12 cellular contexts compared by ENCODE assay signal in genomic region chr13:97810152-97810551, GRCh38.
DNase-seq lines count a peak whose midpoint lies in the region; ATAC-seq and TF ChIP-seq lines count a peak whose summit lies in the region.
"Had no signal": no experiment of that assay in that cellular context is flagged by ENCODE, and none has a peak within 500 bp of the region (broad histone marks: within the 10 kb centered on the region; RNA-seq: fewer than 3 reads in every experiment).

No MANE protein-coding gene starts in this region.

- H2AFZ ChIP-seq in OCI-LY1 (ENCODE audit: low read length), result no peak overlapping the region

- no peaks in the 10 kb centered on the region for H3K4me1 Mint-ChIP-seq in naive thymus-derived CD8-positive, alpha-beta T cell

- no peaks in the 10 kb centered on the region for H3F3A ChIP-seq in OCI-LY1 (ENCODE audit: insufficient read depth, low read length)

- H3K4me1 ChIP-seq in OCI-LY1 (ENCODE audit: insufficient read depth, low read length, severe bottlenecking), result no peaks in the 10 kb centered on the region
- H3K4me1 ChIP-seq in tibial nerve, result no peaks in the 10 kb centered on the region
- H3K4me1 ChIP-seq: SJCRH30 had no signal

- H3K9me3 ChIP-seq in OCI-LY1 (ENCODE audit: low read length), result no peaks in the 10 kb centered on the region
- H3K9me3 ChIP-seq in tibial nerve, result peaks cover 0 to 7% (median 0%) of the 10 kb centered on the region in 4 donors
- H3K9me3 ChIP-seq: SJCRH30 had no signal

- no peak overlapping the region for H3K27ac ChIP-seq in OCI-LY1 (ENCODE audit: low read depth, low read length, poor library complexity, severe bottlenecking)
- no peak overlapping the region for H3K27ac ChIP-seq in tibial nerve
- H3K27ac ChIP-seq: SJCRH30 had no signal

- H3K4me2 ChIP-seq in OCI-LY1 (ENCODE audit: low read length), result no peak overlapping the region

- no peak overlapping the region for H3K4me3 ChIP-seq in OCI-LY1 (ENCODE audit: low read depth, low read length, poor library complexity, severe bottlenecking)
- no peak overlapping the region for H3K4me3 ChIP-seq in fibroblast of pulmonary artery (replicated peaks; ENCODE audit: low read depth, low read length)
- no peak overlapping the region for H3K4me3 ChIP-seq in tibial nerve
- H3K4me3 ChIP-seq: SJCRH30 had no signal

- H3K27me3 Mint-ChIP-seq in naive thymus-derived CD8-positive, alpha-beta T cell, result peaks cover 8 to 46% (median 23%) of the 10 kb centered on the region in 5 donors

- peak; percentile 40 to 48 for DNase-seq in SHP77 (lab: John Stamatoyannopoulos, UW)
- DNase-seq in SHP77 treated with DMSO at 0.1 percent for 48 hours (lab: John Stamatoyannopoulos, UW), result no peak
- peak; percentile 50 for DNase-seq in fibroblast of pulmonary artery (ENCODE audit: low read depth)
- DNase-seq in tibial nerve (ENCODE audit: low spot score in 2 of 2), result peak in 1 of 2 donors; percentile 11
- no peak for DNase-seq in HK-2 (ENCODE audit: unreplicated experiment)
- no peak for DNase-seq in naive thymus-derived CD8-positive, alpha-beta T cell
- DNase-seq: aorta; CD8-positive, alpha-beta T cell; nucleus accumbens had no signal

- peaks cover 0 to 17% (median 0%) of the 10 kb centered on the region in 9 donors for H3K9me3 Mint-ChIP-seq in naive thymus-derived CD8-positive, alpha-beta T cell
- H3K9me3 Mint-ChIP-seq: CD8-positive, alpha-beta T cell had no signal

- no peaks in the 10 kb centered on the region for H4K20me1 ChIP-seq in OCI-LY1 (ENCODE audit: insufficient read depth, low read length)

- no peak overlapping the region for H3K27ac Mint-ChIP-seq in naive thymus-derived CD8-positive, alpha-beta T cell
- H3K27ac Mint-ChIP-seq: CD8-positive, alpha-beta T cell had no signal

- no peak for TF ChIP-seq EP300 in tibial nerve (IDR thresholded peaks at IDR 0.05)

- POLR2A ChIA-PET in naive thymus-derived CD8-positive, alpha-beta T cell (lab: Charles Lee), result no interaction called here

- no peak for ATAC-seq in HG02970 (IDR thresholded peaks at IDR 0.05; ENCODE audit: low FRiP score, unreplicated experiment)
- ATAC-seq in naive thymus-derived CD8-positive, alpha-beta T cell, result no peak
- ATAC-seq: CD8-positive, alpha-beta T cell had no signal

- 16 to 17% methylated on average over 3 of the region's 3 CpGs for WGBS in tibial nerve, 2 donors

- H3K9me2 ChIP-seq in OCI-LY1 (ENCODE audit: low read depth, low read length), result no peaks in the 10 kb centered on the region

- no peaks in the 10 kb centered on the region; the same call in 1 of the 2 replicates for H3K27me3 ChIP-seq in OCI-LY1 (ENCODE audit: insufficient read depth, low read length)
- H3K27me3 ChIP-seq in tibial nerve, result no peaks in the 10 kb centered on the region
- H3K27me3 ChIP-seq: SJCRH30 had no signal

- H3K4me3 Mint-ChIP-seq in naive thymus-derived CD8-positive, alpha-beta T cell, result no peak overlapping the region
- H3K4me3 Mint-ChIP-seq: CD8-positive, alpha-beta T cell had no signal

- H3K36me3 ChIP-seq in OCI-LY1 (ENCODE audit: insufficient read depth, low read length), result no peaks in the 10 kb centered on the region
- H3K36me3 ChIP-seq in tibial nerve, result no peaks in the 10 kb centered on the region
- H3K36me3 ChIP-seq: SJCRH30 had no signal

- no peak overlapping the region for H3K9ac ChIP-seq in OCI-LY1 (ENCODE audit: low read length)

- TF ChIP-seq CTCF in OCI-LY1 (IDR thresholded peaks at IDR 0.05; ENCODE audit: low read length), result peak; percentile 55
- TF ChIP-seq CTCF in fibroblast of pulmonary artery (IDR thresholded peaks at IDR 0.05; ENCODE audit: low read length, missing control alignments), result peak; percentile 64
- peak in 3 of 5 experiments; percentile 27 to 51 (median 39) for TF ChIP-seq CTCF in tibial nerve (IDR thresholded peaks at IDR 0.05)

- no peaks in the 10 kb centered on the region for H3K36me3 Mint-ChIP-seq in naive thymus-derived CD8-positive, alpha-beta T cell
- H3K36me3 Mint-ChIP-seq: CD8-positive, alpha-beta T cell had no signal

- H3K79me2 ChIP-seq in OCI-LY1 (ENCODE audit: insufficient read depth, low read length), result no peaks in the 10 kb centered on the region

- no peak for TF ChIP-seq POLR2A in tibial nerve (IDR thresholded peaks at IDR 0.05)

Comparison
In these comparisons a context has a peak if more than half of its experiments do, and no peak if none do; other contexts are left out.
1. DNase-seq: peak in SHP77 (2 of 2) and fibroblast of pulmonary artery (single experiment); none in SHP77 treated with DMSO at 0.1 percent for 48 hours (single experiment), HK-2 (single experiment) and naive thymus-derived CD8-positive, alpha-beta T cell (0 of 10).
2. Peak in every context shown above with its lines, with median percentiles within 50 percentile points of each other: CTCF ChIP-seq.